ENCODE assay signal across 15 cellular contexts in genomic region chr2:121505005-121505404, GRCh38. TPM values are rescaled to one million over a fixed set of nuclear protein-coding genes. Genes with fewer than 3 reads are reported as not detected.
A peak's percentile ranks its signal among the peaks of the same experiment; 100 is the strongest.
DNase-seq lines count a peak whose midpoint lies in the region; ATAC-seq, FAIRE-seq and TF ChIP-seq lines count a peak whose summit lies in the region.
"Had no signal": no experiment of that assay in that cellular context is flagged by ENCODE, and none has a peak within 500 bp of the region (broad histone marks: within the 10 kb centered on the region; RNA-seq: fewer than 3 reads in every experiment).

No MANE protein-coding gene starts in this region.

- intact Hi-C loops in body of pancreas (cut with DNase I): no loop called here

- no peaks in the 10 kb centered on the region for H3K4me1 ChIP-seq in effector memory CD4-positive, alpha-beta T cell (ENCODE audit: control insufficient read depth, insufficient read depth, low read length, poor library complexity, severe bottlenecking)
- no peaks in the 10 kb centered on the region for H3K4me1 ChIP-seq in body of pancreas

- no peak for ATAC-seq in HG03457 (IDR thresholded peaks at IDR 0.05; ENCODE audit: unreplicated experiment)
- no peak for ATAC-seq in body of pancreas
- ATAC-seq: activated CD4-positive, CD25-positive, alpha-beta regulatory T cell treated with anti-CD3 and anti-CD28 coated beads, Interleukin-2, amount 50 U/mL, for 24 hours; stimulated activated naive CD8-positive, alpha-beta T cell treated with anti-CD3 and anti-CD28 coated beads, Interleukin-15, amount 100 ng/mL, for 72 hours had no signal

- 75 to 94% methylated on average over 3 of the region's 3 CpGs for WGBS in body of pancreas, 2 donors

- peak; percentile 58 for DNase-seq in AG04450 (ENCODE audit: low read depth, low spot score)
- DNase-seq in HT1080 (ENCODE audit: low read depth): peak; percentile 55
- DNase-seq in bronchial epithelial cell (ENCODE audit: low read depth): peak; percentile 100
- DNase-seq in myocyte (ENCODE audit: low read depth): peak; percentile 38
- DNase-seq in 8988T: no peak
- DNase-seq in effector memory CD4-positive, alpha-beta T cell: no peak
- DNase-seq in body of pancreas: no peak
- DNase-seq: activated gamma-delta T cell treated with Interleukin-2 at 50 U/mL for 16 hours; NCI-H1092; stimulated activated naive CD8-positive, alpha-beta T cell treated with anti-CD3 and anti-CD28 coated beads, Interleukin-15, amount 100 ng/mL, for 72 hours had no signal

- no peak for TF ChIP-seq POLR2A in body of pancreas (IDR thresholded peaks at IDR 0.05)

- POLR2A ChIA-PET in AG04450 (lab: Yijun Ruan, JAX): interaction anchor here (2.0 kb wide), 1 partner anchor 25 kb away, joined by 9 read pairs; the partner anchor contains the start of gene RNU4ATAC

- CTCF ChIA-PET in AG04450 (lab: Charles Lee): interaction anchor here (0.6 to 1.4 kb wide), 3 partner anchors 102 to 1308 kb away, joined by 3 to 4 read pairs (median 4); no protein-coding TSS in a partner anchor

- H3K36me3 ChIP-seq in bronchial epithelial cell (ENCODE audit: control insufficient read depth, insufficient read depth, low read length) (peaks cover 1% of the 10 kb centered on the region), body of pancreas (replicated peaks in 1 of 2; ENCODE audit: insufficient read depth in 1 of 2, low read depth in 2 of 2) (peaks cover 3 to 7% of the 10 kb centered on the region in 2 donors)
- peaks cover 29% of the 10 kb centered on the region for H3K36me3 ChIP-seq in effector memory CD4-positive, alpha-beta T cell (ENCODE audit: control insufficient read depth, insufficient read depth, low read length)

- H3K27ac ChIP-seq in AG04450 (ENCODE audit: low read depth, low read length): peak overlapping the region; percentile 66
- no peak overlapping the region for H3K27ac ChIP-seq in effector memory CD4-positive, alpha-beta T cell (ENCODE audit: insufficient read depth, low read length, poor library complexity, severe bottlenecking)
- no peak overlapping the region for H3K27ac ChIP-seq in body of pancreas

- peak; percentile 72 for FAIRE-seq in bronchial epithelial cell (lab: Jason Lieb, UNC)
- FAIRE-seq: endothelial cell of umbilical vein, GM12892 had no signal

- no peak overlapping the region for H3K4me3 ChIP-seq in AG04450 (ENCODE audit: low read depth, low read length)
- H3K4me3 ChIP-seq in bronchial epithelial cell (ENCODE audit: low read depth, low read length): no peak overlapping the region
- no peak overlapping the region for H3K4me3 ChIP-seq in effector memory CD4-positive, alpha-beta T cell (ENCODE audit: insufficient read depth, low read depth, low read length, poor library complexity, severe bottlenecking)
- no peak overlapping the region for H3K4me3 ChIP-seq in body of pancreas

- TF ChIP-seq CTCF in AG04450 (IDR thresholded peaks at IDR 0.05; ENCODE audit: low read depth, low read length): no peak
- no peak for TF ChIP-seq CTCF in bronchial epithelial cell (IDR thresholded peaks at IDR 0.05; ENCODE audit: insufficient read depth, low read length, severe bottlenecking)
- TF ChIP-seq CTCF in body of pancreas (IDR thresholded peaks at IDR 0.05): no peak

- H3K9me3 ChIP-seq in AG04450 (ENCODE audit: control insufficient read depth, insufficient read depth, low read length): no peaks in the 10 kb centered on the region
- no peaks in the 10 kb centered on the region for H3K9me3 ChIP-seq in effector memory CD4-positive, alpha-beta T cell (ENCODE audit: control insufficient read depth, low read length)
- H3K9me3 ChIP-seq in body of pancreas: no peaks in the 10 kb centered on the region

- H3K27me3 ChIP-seq in AG04450 (ENCODE audit: control insufficient read depth, insufficient read depth, low read length) (no peaks in the 10 kb centered on the region), bronchial epithelial cell (ENCODE audit: control insufficient read depth, insufficient read depth, low read length) (no peaks in the 10 kb centered on the region), body of pancreas (no peaks in the 10 kb centered on the region)
- H3K27me3 ChIP-seq in effector memory CD4-positive, alpha-beta T cell (replicated peaks; ENCODE audit: control insufficient read depth, insufficient read depth, low read length, poor library complexity, severe bottlenecking): no peaks in the 10 kb centered on the region

RNA-seq across cellular contexts. Expression of gene RNU4ATAC, which starts 25.7 kb away (rescaled TPM):
- not detected in 2 replicates for polyA plus RNA-seq in AG04450 (2011; rRNA removed)
- under 0.01 TPM in 2 replicates for polyA minus RNA-seq in AG04450 (2011; rRNA and poly(A)+ RNA removed)
- total RNA-seq in HT1080 (2014; rRNA removed; shearing (Covaris generic)): not detected in 2 replicates
- not detected in 2 replicates for polyA plus RNA-seq in HT1080 (2015; cell fraction: cytosol; rRNA removed)
- polyA plus RNA-seq in HT1080 (2015; cell fraction: nucleus; rRNA removed): not detected in 2 replicates
- total RNA-seq in bronchial epithelial cell (under 0.01 TPM in 2 replicates), myocyte (not detected in 2 replicates), body of pancreas (not detected)
- polyA plus RNA-seq in myocyte (2012): not detected
- total RNA-seq: endothelial cell of umbilical vein, OCI-LY7 had no signal
- polyA plus RNA-seq: endothelial cell of umbilical vein had no signal

Comparison
In these comparisons a context has a peak if more than half of its experiments do, and no peak if none do; other contexts are left out.
1. DNase-seq: peak in AG04450 (single experiment), HT1080 (single experiment), bronchial epithelial cell (single experiment) and myocyte (single experiment); none in 8988T (single experiment), effector memory CD4-positive, alpha-beta T cell (0 of 3) and body of pancreas (0 of 4).